ENCODE assay signal across 13 cellular contexts in genomic region chr2:68971591-68972231, GRCh38. TPM values are rescaled to one million over a fixed set of nuclear protein-coding genes. Genes with fewer than 3 reads are reported as not detected.
DNase-seq lines count a peak whose midpoint lies in the region; ATAC-seq lines count a peak whose summit lies in the region.
"Had no signal": no experiment of that assay in that cellular context is flagged by ENCODE, and none has a peak within 500 bp of the region (broad histone marks: within the 10 kb centered on the region; RNA-seq: fewer than 3 reads in every experiment).

No MANE protein-coding gene starts in this region.

- DNase-seq in stimulated activated CD4-positive, alpha-beta T cell treated with anti-CD3 and anti-CD28 coated beads, Interleukin-1b, Interleukin-23, amount 100 ng/mL, for 48 hours: peak; percentile 8
- DNase-seq in stimulated activated CD4-positive, alpha-beta T cell treated with anti-CD3 and anti-CD28 coated beads, Interleukin-2, amount 100 ng/mL, for 24 hours: no peak
- DNase-seq in SW480 (ENCODE audit: low spot score): peak; percentile 17
- DNase-seq in glomerular visceral epithelial cell (ENCODE audit: extremely low spot score): peak; percentile 92
- no peak for DNase-seq in aorta
- no peak for DNase-seq in Ammon's horn (ENCODE audit: low spot score)
- no peak for DNase-seq in NCI-H1105 (lab: John Stamatoyannopoulos, UW)
- DNase-seq in DMS 273 (lab: John Stamatoyannopoulos, UW; ENCODE audit: unreplicated experiment): no peak
- DNase-seq: activated CD4-positive, alpha-beta T cell treated with anti-CD3 and anti-CD28 coated beads for 1 hour; anterior cingulate cortex; CD4-positive, alpha-beta memory T cell; NCI-H1694; Peyer's patch had no signal

- intact Hi-C loops in aorta (cut with DNase I): no loop called here

- WGBS in aorta, 2 donors: 60 to 69% methylated on average over 5 of the region's 5 CpGs

- no peak overlapping the region for H3K4me3 ChIP-seq in aorta (ENCODE audit: low read length in 2 of 2)
- H3K4me3 ChIP-seq: Peyer's patch had no signal

- no peaks in the 10 kb centered on the region for H3K9me3 ChIP-seq in aorta (ENCODE audit: control insufficient read depth, low read length)
- H3K9me3 ChIP-seq: Peyer's patch had no signal

- peaks cover 0 to 5% of the 10 kb centered on the region in 2 donors for H3K4me1 ChIP-seq in aorta (ENCODE audit: control insufficient read depth in 1 of 2, insufficient read depth in 2 of 2, low read length in 2 of 2)
- H3K4me1 ChIP-seq: Peyer's patch had no signal

- H3K27ac ChIP-seq in aorta (ENCODE audit: low read depth in 1 of 2, low read length in 2 of 2): peak overlapping the region in 1 of 2 donors; percentile 36
- H3K27ac ChIP-seq: Peyer's patch had no signal

- H3K36me3 ChIP-seq in aorta (ENCODE audit: control insufficient read depth in 1 of 2, insufficient read depth in 2 of 2, low read length in 1 of 2): no peaks in the 10 kb centered on the region
- H3K36me3 ChIP-seq: Peyer's patch had no signal

- peak; percentile 15 for ATAC-seq in aorta (ENCODE audit: low FRiP score)

- H3K27me3 ChIP-seq in aorta (ENCODE audit: control insufficient read depth in 1 of 2, insufficient read depth in 2 of 2, low read length in 1 of 2): no peaks in the 10 kb centered on the region
- H3K27me3 ChIP-seq: Peyer's patch had no signal

RNA-seq across cellular contexts. Expression of gene GKN1, which starts 2.7 kb away (rescaled TPM):
- not detected for total RNA-seq in aorta
- polyA plus RNA-seq in aorta: 1 to 10 TPM; 2.3 to 5.1 TPM
- total RNA-seq: CD4-positive, alpha-beta memory T cell; Peyer's patch had no signal
- polyA plus RNA-seq: CD4-positive, alpha-beta memory T cell had no signal

RNA-seq across cellular contexts. Expression of gene GKN2, which starts 19.0 kb away (rescaled TPM):
- total RNA-seq in aorta: not detected
- 1 to 10 TPM; 1.5 to 1.9 TPM for polyA plus RNA-seq in aorta
- total RNA-seq: CD4-positive, alpha-beta memory T cell; Peyer's patch had no signal
- polyA plus RNA-seq: CD4-positive, alpha-beta memory T cell had no signal

RNA-seq across cellular contexts. Expression of gene ANTXR1, which starts 41.3 kb away (rescaled TPM):
- 100 to 1,000 TPM; 181 to 358 TPM for total RNA-seq in aorta
- 100 to 1,000 TPM; 136 to 139 TPM for polyA plus RNA-seq in aorta
- polyA plus RNA-seq: CD4-positive, alpha-beta memory T cell had no signal

Comparison
In these comparisons a context has a peak if more than half of its experiments do, and no peak if none do; other contexts are left out.
1. DNase-seq: peak in stimulated activated CD4-positive, alpha-beta T cell treated with anti-CD3 and anti-CD28 coated beads, Interleukin-1b, Interleukin-23, amount 100 ng/mL, for 48 hours (single experiment), SW480 (single experiment) and glomerular visceral epithelial cell (single experiment); none in stimulated activated CD4-positive, alpha-beta T cell treated with anti-CD3 and anti-CD28 coated beads, Interleukin-2, amount 100 ng/mL, for 24 hours (0 of 2), aorta (0 of 2), Ammon's horn (single experiment), NCI-H1105 (single experiment) and DMS 273 (single experiment).